In the genomic region with DNA sequence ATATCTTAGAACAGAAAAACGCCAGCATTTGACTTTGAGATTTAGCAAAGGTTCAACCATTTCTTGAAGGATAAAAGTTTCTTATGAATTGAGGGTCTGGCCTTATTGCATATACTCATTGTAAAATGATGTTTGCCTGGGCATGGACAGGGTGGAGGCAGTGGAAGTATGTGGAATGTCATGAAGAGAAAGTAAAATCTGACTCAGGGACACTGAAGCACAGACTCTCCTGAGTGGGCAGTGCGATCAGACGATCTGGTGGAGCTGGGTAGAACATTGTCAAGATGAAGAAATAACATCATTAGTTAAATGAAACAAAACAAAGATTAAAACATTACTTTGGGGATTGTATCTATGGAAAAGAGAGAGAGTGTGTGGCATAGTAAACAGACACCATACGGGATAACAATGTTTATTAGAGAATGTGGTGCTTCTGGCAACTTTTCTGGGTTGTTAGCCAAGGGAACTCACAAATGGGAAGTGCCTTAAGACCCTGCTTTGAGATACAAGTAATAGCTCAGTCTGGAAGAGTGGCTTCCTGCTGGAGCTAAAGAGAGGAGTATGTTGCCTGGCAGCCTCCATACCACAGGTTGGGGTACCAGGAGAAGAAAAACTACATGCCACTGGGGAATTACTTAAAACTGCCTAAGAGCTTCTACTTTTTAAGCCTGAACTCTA, we compare ENCODE assay signal across 18 cellular contexts. TPM values are rescaled to one million over a fixed set of nuclear protein-coding genes. Genes with fewer than 3 reads are reported as not detected.
A peak's percentile ranks its signal among the peaks of the same experiment; 100 is the strongest.
DNase-seq lines count a peak whose midpoint lies in the region; ATAC-seq and TF ChIP-seq lines count a peak whose summit lies in the region.
"Had no signal": no experiment of that assay in that cellular context is flagged by ENCODE, and none has a peak within 500 bp of the region (broad histone marks: within the 10 kb centered on the region; RNA-seq: fewer than 3 reads in every experiment).

No MANE protein-coding gene starts in this region.

- ATAC-seq in GM19397 (IDR thresholded peaks at IDR 0.05; ENCODE audit: unreplicated experiment) (no peak), GM19455 (IDR thresholded peaks at IDR 0.05; ENCODE audit: unreplicated experiment) (no peak)
- ATAC-seq in stimulated activated naive B cell treated with anti-CD40 and anti-IgM and Interleukin-4, amounts not matched to agents 10 μg/mL and 1 μg/mL and 100 μg/mL, for 72 hours (replicated peaks): no peak
- ATAC-seq: Panc1, pancreas had no signal

- peak overlapping the region in 10 of 11 experiments; percentile 2 to 98 (median 36); a peak in 13 of 22 replicates for H3K4me2 ChIP-seq in BLaER1 treated with 17β-estradiol and CSF1 and Interleukin-3, amounts not matched to agents 10 nM and 100 nM

- CTCF ChIA-PET in Calu3 (lab: Charles Lee): interaction anchor here (0.7 kb wide), 1 partner anchor 11 kb away, joined by 4 read pairs; no protein-coding TSS in a partner anchor

- no peaks in the 10 kb centered on the region for H3K27me3 ChIP-seq in BLaER1 treated with 17β-estradiol and CSF1 and Interleukin-3, amounts not matched to agents 10 nM and 100 nM
- H3K27me3 ChIP-seq: dorsolateral prefrontal cortex, pancreas, stomach had no signal

- H3K4me3 Mint-ChIP-seq in neural crest cell (peak overlapping the region; percentile 18), Calu3 (ENCODE audit: low read depth, unreplicated experiment) (no peak overlapping the region)
- H3K4me3 Mint-ChIP-seq in stimulated activated naive B cell treated with anti-CD40 and anti-IgM and Interleukin-4, amounts not matched to agents 10 μg/mL and 1 μg/mL and 100 μg/mL, for 72 hours: no peak overlapping the region
- H3K4me3 Mint-ChIP-seq: activated naive CD8-positive, alpha-beta T cell had no signal

- H3K27me3 Mint-ChIP-seq in neural crest cell (ENCODE audit: low read depth): no peaks in the 10 kb centered on the region
- no peaks in the 10 kb centered on the region for H3K27me3 Mint-ChIP-seq in stimulated activated naive B cell treated with anti-CD40 and anti-IgM and Interleukin-4, amounts not matched to agents 10 μg/mL and 1 μg/mL and 100 μg/mL, for 72 hours
- no peaks in the 10 kb centered on the region for H3K27me3 Mint-ChIP-seq in Calu3 (ENCODE audit: unreplicated experiment)
- H3K27me3 Mint-ChIP-seq: activated naive CD8-positive, alpha-beta T cell had no signal

- BruUV-seq in Calu3 (replicated peaks; lab: Mats Ljungman, UMichigan): no TSS peak

- peaks cover 0 to 18% (median 12%) of the 10 kb centered on the region in 11 experiments; a peak in 11 of 22 replicates for H3K36me3 ChIP-seq in BLaER1 treated with 17β-estradiol and CSF1 and Interleukin-3, amounts not matched to agents 10 nM and 100 nM
- H3K36me3 ChIP-seq: pancreas had no signal

- no peak overlapping the region for H3K9ac ChIP-seq in BLaER1 treated with 17β-estradiol and CSF1 and Interleukin-3, amounts not matched to agents 10 nM and 100 nM

- intact Hi-C loops in Calu3 (cut with micrococcal nuclease; ENCODE audit: unreplicated experiment): loop anchor here (10.0 kb wide), 2 partner anchors 48 to 118 kb away; a partner anchor contains a TSS

- DNase-seq in MV-4-11 (lab: John Stamatoyannopoulos, UW) (peak; percentile 29), dermis blood vessel endothelial cell (peak; percentile 54), neural crest cell (ENCODE audit: low read depth, low spot score) (no peak), Calu3 (no peak)
- no peak for DNase-seq in stimulated activated naive B cell treated with anti-CD40 and anti-IgM and Interleukin-4, amounts not matched to agents 10 μg/mL and 1 μg/mL and 100 μg/mL, for 72 hours
- DNase-seq: head of caudate nucleus; NCI-H1048; NCI-H2227 treated with DMSO at 0.1 percent for 48 hours; pancreas; stimulated activated CD4-positive, alpha-beta T cell treated with anti-CD3 and anti-CD28 coated beads, Interleukin-4, amount 100 ng/mL, for 1 hour; stomach had no signal

- peaks cover 71 to 88% (median 83%) of the 10 kb centered on the region in 11 experiments for H4K20me1 ChIP-seq in BLaER1 treated with 17β-estradiol and CSF1 and Interleukin-3, amounts not matched to agents 10 nM and 100 nM

- H3K4me3 ChIP-seq in BLaER1 treated with 17β-estradiol and CSF1 and Interleukin-3, amounts not matched to agents 10 nM and 100 nM: no peak overlapping the region
- H3K4me3 ChIP-seq: dorsolateral prefrontal cortex, pancreas, stomach had no signal

- TF ChIP-seq CTCF in neural crest cell (conservative IDR thresholded peaks at IDR 0.05) (no peak), Calu3 (IDR thresholded peaks at IDR 0.05; ENCODE audit: unreplicated experiment) (no peak)

- H3K4me1 Mint-ChIP-seq in neural crest cell: peaks cover 21% of the 10 kb centered on the region
- H3K4me1 Mint-ChIP-seq in stimulated activated naive B cell treated with anti-CD40 and anti-IgM and Interleukin-4, amounts not matched to agents 10 μg/mL and 1 μg/mL and 100 μg/mL, for 72 hours: peaks cover 24 to 53% of the 10 kb centered on the region in 2 donors
- H3K4me1 Mint-ChIP-seq in Calu3 (ENCODE audit: low read depth, unreplicated experiment): peaks cover 19% of the 10 kb centered on the region

- H3K9me3 Mint-ChIP-seq in neural crest cell: no peaks in the 10 kb centered on the region
- no peaks in the 10 kb centered on the region for H3K9me3 Mint-ChIP-seq in stimulated activated naive B cell treated with anti-CD40 and anti-IgM and Interleukin-4, amounts not matched to agents 10 μg/mL and 1 μg/mL and 100 μg/mL, for 72 hours
- H3K9me3 Mint-ChIP-seq in Calu3 (ENCODE audit: low read depth, unreplicated experiment): no peaks in the 10 kb centered on the region

- no peaks in the 10 kb centered on the region for H3K36me3 Mint-ChIP-seq in neural crest cell (ENCODE audit: low read depth)
- peaks cover 3 to 4% of the 10 kb centered on the region in 2 donors for H3K36me3 Mint-ChIP-seq in stimulated activated naive B cell treated with anti-CD40 and anti-IgM and Interleukin-4, amounts not matched to agents 10 μg/mL and 1 μg/mL and 100 μg/mL, for 72 hours
- H3K36me3 Mint-ChIP-seq in Calu3 (ENCODE audit: insufficient read depth, unreplicated experiment): peaks cover 15% of the 10 kb centered on the region
- H3K36me3 Mint-ChIP-seq: activated naive CD8-positive, alpha-beta T cell had no signal

- H3K9me3 ChIP-seq in BLaER1 treated with 17β-estradiol and CSF1 and Interleukin-3, amounts not matched to agents 10 nM and 100 nM (replicated peaks in 1 of 11): no peaks in the 10 kb centered on the region
- H3K9me3 ChIP-seq: pancreas, stomach had no signal

- 0 out of 22 replicates have a peak overlapping the region, but pooled peaks of 1 of the 11 experiments have one; percentile 1 for H3K27ac ChIP-seq in BLaER1 treated with 17β-estradiol and CSF1 and Interleukin-3, amounts not matched to agents 10 nM and 100 nM
- H3K27ac ChIP-seq: dorsolateral prefrontal cortex, HL-60, pancreas had no signal

- H3K27ac Mint-ChIP-seq in neural crest cell (ENCODE audit: unreplicated experiment) (no peak overlapping the region), Calu3 (ENCODE audit: unreplicated experiment) (no peak overlapping the region)
- H3K27ac Mint-ChIP-seq in stimulated activated naive B cell treated with anti-CD40 and anti-IgM and Interleukin-4, amounts not matched to agents 10 μg/mL and 1 μg/mL and 100 μg/mL, for 72 hours: no peak overlapping the region
- H3K27ac Mint-ChIP-seq: activated naive CD8-positive, alpha-beta T cell had no signal

- H3K4me1 ChIP-seq in BLaER1 treated with 17β-estradiol and CSF1 and Interleukin-3, amounts not matched to agents 10 nM and 100 nM: peaks cover 36 to 79% (median 45%) of the 10 kb centered on the region in 10 experiments

RNA-seq across cellular contexts. Expression of a gene that starts 4.5 kb away (rescaled TPM):
- total RNA-seq in dermis blood vessel endothelial cell: 138 and 207 TPM in 2 replicates
- 26.0 and 28.0 TPM in 2 replicates for total RNA-seq in neural crest cell
- 10.0 and 11.4 TPM in 2 replicates for total RNA-seq in Calu3 (2022)

RNA-seq across cellular contexts. Expression of a gene that starts 26.0 kb away (rescaled TPM):
- 15.5 and 24.3 TPM in 2 replicates for total RNA-seq in dermis blood vessel endothelial cell
- total RNA-seq in neural crest cell: 24.3 and 24.4 TPM in 2 replicates
- 14.1 and 15.4 TPM in 2 replicates for total RNA-seq in Calu3 (2022)

Comparison
In these comparisons a context has a peak if more than half of its experiments do, and no peak if none do; other contexts are left out.
1. DNase-seq: peak in MV-4-11 (single experiment) and dermis blood vessel endothelial cell (single experiment); none in neural crest cell (single experiment), stimulated activated naive B cell treated with anti-CD40 and anti-IgM and Interleukin-4, amounts not matched to agents 10 μg/mL and 1 μg/mL and 100 μg/mL, for 72 hours (single experiment) and Calu3 (single experiment).